28 cellular contexts compared by ENCODE assay signal in genomic region chr18:22067682-22068081, GRCh38.
"Had no signal": no experiment of that assay in that cellular context is flagged by ENCODE, and none has a peak within 500 bp of the region (broad histone marks: within the 10 kb centered on the region; RNA-seq: fewer than 3 reads in every experiment).

No MANE protein-coding gene starts in this region.

- H3K4me1 ChIP-seq: breast epithelium, colonic mucosa had no signal

- ATAC-seq: activated CD4-positive, CD25-positive, alpha-beta regulatory T cell treated with anti-CD3 and anti-CD28 coated beads, Interleukin-2, amount 50 U/mL, for 24 hours; activated CD8-positive, alpha-beta T cell treated with anti-CD3 and anti-CD28 coated beads for 36 hours; activated naive CD8-positive, alpha-beta T cell treated with anti-CD3 and anti-CD28 coated beads, Interleukin-2, amount 50 U/mL, for 24 hours; activated T-cell treated with anti-CD3 and anti-CD28 coated beads, Interleukin-2, amount 50 U/mL, for 4 hours; activated T-helper 17 cell treated with anti-CD3 and anti-CD28 coated beads, Interleukin-2, amount 50 U/mL, for 72 hours; esophagus mucosa; T-helper 17 cell had no signal

- H3K27ac ChIP-seq: adrenal gland, breast epithelium, cardiac muscle cell, colonic mucosa, WERI-Rb-1 had no signal

- H3K36me3 ChIP-seq: adrenal gland, breast epithelium, cardiac muscle cell, colonic mucosa, WERI-Rb-1 had no signal

- H3K4me3 ChIP-seq: adrenal gland, breast epithelium, cardiac muscle cell, colonic mucosa had no signal

- DNase-seq: activated B cell treated with CpG ODN at 0.5 μM for 24 hours; activated CD4-positive, alpha-beta T cell treated with anti-CD3 and anti-CD28 coated beads for 48 hours; activated CD4-positive, alpha-beta T cell treated with anti-CD3 and anti-CD28 coated beads, Interleukin-2, amount 50 U/mL, for 1 hour; activated CD4-positive, alpha-beta T cell treated with anti-CD3 and anti-CD28 coated beads, Interleukin-2, amount 50 U/mL, for 48 hours; activated CD8-positive, alpha-beta memory T cell treated with anti-CD3 and anti-CD28 coated beads for 24 hours; activated CD8-positive, alpha-beta T cell treated with anti-CD3 and anti-CD28 coated beads for 36 hours; activated effector memory CD4-positive, alpha-beta T cell treated with Interleukin-2 at 50 U/mL for 16 hours; activated naive CD4-positive, alpha-beta T cell treated with anti-CD3 and anti-CD28 coated beads for 36 hours; activated naive CD8-positive, alpha-beta T cell treated with anti-CD3 and anti-CD28 coated beads for 36 hours; activated naive CD8-positive, alpha-beta T cell treated with anti-CD3 and anti-CD28 coated beads, Interleukin-2, amount 50 U/mL, for 24 hours; activated T-cell treated with anti-CD3 and anti-CD28 coated beads, Interleukin-2, amount 50 U/mL, for 4 hours; adrenal gland; amygdala; aorta; central memory CD4-positive, alpha-beta T cell; cerebellar nuclear complex; colonic mucosa; effector CD8-positive, alpha-beta T cell; foreskin fibroblast; T-helper 1 cell; T-helper 17 cell; T1000; WERI-Rb-1 had no signal

- H3K9me3 ChIP-seq: adrenal gland, breast epithelium, colonic mucosa had no signal

- H3K27me3 ChIP-seq: adrenal gland, breast epithelium, cardiac muscle cell, colonic mucosa had no signal
